Comparison of ENCODE assay signal across 1 cellular context in genomic region chr5:112795944-112796678, GRCh38.
TF ChIP-seq lines count a peak whose summit lies in the region.

No MANE protein-coding gene starts in this region.

TF ChIP-seq in K562, 482 proteins besides CTCF, POLR2A, EP300 and RAD21:
- TF ChIP-seq GATA2 (CRISPR knock-in tag; IDR thresholded peaks at IDR 0.05) (no peak), TCF3 (CRISPR knock-in tag; IDR thresholded peaks at IDR 0.05) (peak; percentile 55), MTF1 (CRISPR knock-in tag; IDR thresholded peaks at IDR 0.05; ENCODE audit: borderline replicate concordance) (no peak), CREB5 (CRISPR knock-in tag; IDR thresholded peaks at IDR 0.05) (no peak), RB1 (IDR thresholded peaks at IDR 0.05; ENCODE audit: low read depth) (no peak), FOSL1 (tag; conservative IDR thresholded peaks at IDR 0.05) (0 out of 2 replicates have a peak, but pooled peaks have one; percentile 17), ZNF785 (CRISPR knock-in tag; IDR thresholded peaks at IDR 0.05) (no peak), ZNF316 (IDR thresholded peaks at IDR 0.05) (peak; percentile 89), DPF2 (IDR thresholded peaks at IDR 0.05) (peak; percentile 38; the same call in 1 of the 2 replicates), MAFG (tag; conservative IDR thresholded peaks at IDR 0.05) (no peak), ARID1B (IDR thresholded peaks at IDR 0.05) (peak; percentile 58), TEAD4 (IDR thresholded peaks at IDR 0.05; ENCODE audit: low read length) (peak; percentile 66; the same call in 1 of the 2 replicates), TEAD4 (CRISPR knock-in tag; IDR thresholded peaks at IDR 0.05; ENCODE audit: borderline replicate concordance) (no peak), ILF3 (IDR thresholded peaks at IDR 0.05; ENCODE audit: borderline replicate concordance) (no peak), ZNF717 (CRISPR knock-in tag; IDR thresholded peaks at IDR 0.05) (no peak), PML (IDR thresholded peaks at IDR 0.05; ENCODE audit: low read length) (peak; percentile 24; the same call in 1 of the 2 replicates), NFIX (CRISPR knock-in tag; IDR thresholded peaks at IDR 0.05; ENCODE audit: low read depth) (no peak), ZEB2 (IDR thresholded peaks at IDR 0.05) (peak; percentile 61), DEAF1 (CRISPR knock-in tag; IDR thresholded peaks at IDR 0.05) (no peak), PURB (CRISPR knock-in tag; IDR thresholded peaks at IDR 0.05; ENCODE audit: low read depth) (no peak), TCFL5 (CRISPR knock-in tag; conservative IDR thresholded peaks at IDR 0.05) (no peak), MAFF (IDR thresholded peaks at IDR 0.05; ENCODE audit: low read length) (peak; percentile 41; the same call in 1 of the 2 replicates), ZNF263 (CRISPR knock-in tag; IDR thresholded peaks at IDR 0.05; ENCODE audit: borderline replicate concordance) (no peak), THAP7 (CRISPR knock-in tag; IDR thresholded peaks at IDR 0.05) (no peak), SMARCA4 (IDR thresholded peaks at IDR 0.05) (0 out of 2 replicates have a peak, but pooled peaks have one; percentile 25), CTBP1 (IDR thresholded peaks at IDR 0.05; ENCODE audit: borderline replicate concordance) (peak; percentile 44; the same call in 1 of the 2 replicates), NR2C1 (IDR thresholded peaks at IDR 0.05) (no peak), NR2C1 (tag; IDR thresholded peaks at IDR 0.05) (0 out of 2 replicates have a peak, but pooled peaks have one; percentile 31), FOXA3 (CRISPR knock-in tag; conservative IDR thresholded peaks at IDR 0.05 in 1 of 2, IDR thresholded peaks at IDR 0.05 in 1 of 2) (peak in 1 of 2 experiments; percentile 68; a peak in 1 of 4 replicates), ZNF165 (CRISPR knock-in tag; IDR thresholded peaks at IDR 0.05; ENCODE audit: borderline replicate concordance) (no peak), ZNF695 (CRISPR knock-in tag; IDR thresholded peaks at IDR 0.05) (no peak), C11orf30 (IDR thresholded peaks at IDR 0.05; ENCODE audit: low read depth) (peak; percentile 68), EHMT2 (IDR thresholded peaks at IDR 0.05) (peak; percentile 24; the same call in 1 of the 2 replicates), JUND (IDR thresholded peaks at IDR 0.05; ENCODE audit: borderline replicate concordance, low read depth, low read length) (no peak), JUND (tag; IDR thresholded peaks at IDR 0.05; ENCODE audit: borderline replicate concordance, low read depth, low read length) (peak; percentile 39; the same call in 1 of the 3 replicates), TAL1 (IDR thresholded peaks at IDR 0.05) (peak; percentile 61), SMARCE1 (IDR thresholded peaks at IDR 0.05) (peak; percentile 82), CBFA2T3 (IDR thresholded peaks at IDR 0.05) (peak; percentile 67), CBFA2T2 (conservative IDR thresholded peaks at IDR 0.05) (peak; percentile 38; the same call in 1 of the 2 replicates), ZBED1 (IDR thresholded peaks at IDR 0.05) (no peak), SOX6 (IDR thresholded peaks at IDR 0.05) (peak; percentile 62; the same call in 1 of the 2 replicates), CHAMP1 (IDR thresholded peaks at IDR 0.05) (no peak)
- TF ChIP-seq, protein P1, sequence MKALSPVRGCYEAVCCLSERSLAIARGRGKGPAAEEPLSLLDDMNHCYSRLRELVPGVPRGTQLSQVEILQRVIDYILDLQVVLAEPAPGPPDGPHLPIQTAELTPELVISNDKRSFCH (CRISPR knock-in tag; IDR thresholded peaks at IDR 0.05) = no peak
- TF ChIP-seq, protein P1 (tag; IDR thresholded peaks at IDR 0.05) = peak; percentile 73; the same call in 1 of the 2 replicates
- TF ChIP-seq, protein P2, sequence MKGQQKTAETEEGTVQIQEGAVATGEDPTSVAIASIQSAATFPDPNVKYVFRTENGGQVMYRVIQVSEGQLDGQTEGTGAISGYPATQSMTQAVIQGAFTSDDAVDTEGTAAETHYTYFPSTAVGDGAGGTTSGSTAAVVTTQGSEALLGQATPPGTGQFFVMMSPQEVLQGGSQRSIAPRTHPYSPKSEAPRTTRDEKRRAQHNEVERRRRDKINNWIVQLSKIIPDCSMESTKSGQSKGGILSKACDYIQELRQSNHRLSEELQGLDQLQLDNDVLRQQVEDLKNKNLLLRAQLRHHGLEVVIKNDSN (CRISPR knock-in tag; IDR thresholded peaks at IDR 0.05) = no peak
- TF ChIP-seq, protein P3, sequence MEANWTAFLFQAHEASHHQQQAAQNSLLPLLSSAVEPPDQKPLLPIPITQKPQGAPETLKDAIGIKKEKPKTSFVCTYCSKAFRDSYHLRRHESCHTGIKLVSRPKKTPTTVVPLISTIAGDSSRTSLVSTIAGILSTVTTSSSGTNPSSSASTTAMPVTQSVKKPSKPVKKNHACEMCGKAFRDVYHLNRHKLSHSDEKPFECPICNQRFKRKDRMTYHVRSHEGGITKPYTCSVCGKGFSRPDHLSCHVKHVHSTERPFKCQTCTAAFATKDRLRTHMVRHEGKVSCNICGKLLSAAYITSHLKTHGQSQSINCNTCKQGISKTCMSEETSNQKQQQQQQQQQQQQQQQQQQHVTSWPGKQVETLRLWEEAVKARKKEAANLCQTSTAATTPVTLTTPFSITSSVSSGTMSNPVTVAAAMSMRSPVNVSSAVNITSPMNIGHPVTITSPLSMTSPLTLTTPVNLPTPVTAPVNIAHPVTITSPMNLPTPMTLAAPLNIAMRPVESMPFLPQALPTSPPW (CRISPR knock-in tag; IDR thresholded peaks at IDR 0.05) = 0 out of 2 replicates have a peak, but pooled peaks have one; percentile 17
- TF ChIP-seq, protein P4, sequence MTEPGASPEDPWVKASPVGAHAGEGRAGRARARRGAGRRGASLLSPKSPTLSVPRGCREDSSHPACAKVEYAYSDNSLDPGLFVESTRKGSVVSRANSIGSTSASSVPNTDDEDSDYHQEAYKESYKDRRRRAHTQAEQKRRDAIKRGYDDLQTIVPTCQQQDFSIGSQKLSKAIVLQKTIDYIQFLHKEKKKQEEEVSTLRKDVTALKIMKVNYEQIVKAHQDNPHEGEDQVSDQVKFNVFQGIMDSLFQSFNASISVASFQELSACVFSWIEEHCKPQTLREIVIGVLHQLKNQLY (CRISPR knock-in tag; conservative IDR thresholded peaks at IDR 0.05) = no peak
TF ChIP-seq in K562: peak in this region for 23.
